ENCODE assay signal across 12 cellular contexts in genomic region chr4:125736057-125736456, GRCh38.
DNase-seq lines count a peak whose midpoint lies in the region; ATAC-seq, FAIRE-seq and TF ChIP-seq lines count a peak whose summit lies in the region.
"Had no signal": no experiment of that assay in that cellular context is flagged by ENCODE, and none has a peak within 500 bp of the region (broad histone marks: within the 10 kb centered on the region; RNA-seq: fewer than 3 reads in every experiment).

No MANE protein-coding gene starts in this region.

- no peak for FAIRE-seq in K562 (lab: Jason Lieb, UNC)

- H3K4me3 ChIP-seq in BE2C (ENCODE audit: low read depth, low read length), result no peak overlapping the region
- H3K4me3 ChIP-seq in K562, result no peak overlapping the region
- no peak overlapping the region for H3K4me3 ChIP-seq in coronary artery
- H3K4me3 ChIP-seq: colonic mucosa, left ventricle myocardium inferior, SJCRH30 had no signal

- no peak overlapping the region for H2AFZ ChIP-seq in K562 (ENCODE audit: low read depth, low read length)

- H3K27ac ChIP-seq in K562 (ENCODE audit: extremely low read depth, low read depth, low read length) (no peak overlapping the region), coronary artery (no peak overlapping the region)
- H3K27ac ChIP-seq: colonic mucosa, left ventricle myocardium inferior had no signal

- no peaks in the 10 kb centered on the region for H3K79me2 ChIP-seq in K562 (ENCODE audit: control insufficient read depth, insufficient read depth, low read length)

- POLR2A ChIA-PET in K562 (lab: Yijun Ruan, JAX), result no interaction called here

- H3K9me1 ChIP-seq in K562 (ENCODE audit: control insufficient read depth, insufficient read depth, low read length), result no peaks in the 10 kb centered on the region

- H3K27me3 ChIP-seq in BE2C (no peaks in the 10 kb centered on the region), K562 (ENCODE audit: control insufficient read depth in 2 of 2, insufficient read depth in 2 of 2, low read length in 2 of 2) (no peaks in the 10 kb centered on the region)
- H3K27me3 ChIP-seq: colonic mucosa, SJCRH30 had no signal

- H3K4me2 ChIP-seq in K562 (ENCODE audit: insufficient read depth, low read length), result no peak overlapping the region

- TF ChIP-seq EP300 in Ishikawa (IDR thresholded peaks at IDR 0.05; ENCODE audit: borderline replicate concordance), result no peak
- no peak for TF ChIP-seq EP300 in K562 (IDR thresholded peaks at IDR 0.05; ENCODE audit: low read length)

- H3K36me3 ChIP-seq in BE2C, result no peaks in the 10 kb centered on the region
- H3K36me3 ChIP-seq in K562 (ENCODE audit: control insufficient read depth, insufficient read depth, low read length), result no peaks in the 10 kb centered on the region
- H3K36me3 ChIP-seq: colonic mucosa, left ventricle myocardium inferior, SJCRH30 had no signal

- 0 out of 3 replicates have a peak, but pooled peaks have one; percentile 42 for ATAC-seq in K562

- TF ChIP-seq CTCF in BE2C (IDR thresholded peaks at IDR 0.05; ENCODE audit: low read depth, low read length) (peak; percentile 54), K562 (IDR thresholded peaks at IDR 0.05 in 2 of 3, conservative IDR thresholded peaks at IDR 0.05 in 1 of 3; ENCODE audit: insufficient read depth in 2 of 3, low read depth in 1 of 3, low read length in 3 of 3) (peak in 2 of 3 experiments; percentile 10 to 20; a peak in 1 of 6 replicates), coronary artery (IDR thresholded peaks at IDR 0.05) (no peak), GM13976 (IDR thresholded peaks at IDR 0.05; ENCODE audit: borderline replicate concordance, control extremely low read depth, extremely low read depth, insufficient read depth, missing control alignments) (no peak)

- TF ChIP-seq RAD21 in Ishikawa (IDR thresholded peaks at IDR 0.05; ENCODE audit: low read depth) (peak; percentile 40; the same call in 1 of the 2 replicates), K562 (CRISPR knock-in tag; conservative IDR thresholded peaks at IDR 0.05 in 1 of 2, IDR thresholded peaks at IDR 0.05 in 1 of 2) (no peak)

- TF ChIP-seq POLR2A in K562 (conservative IDR thresholded peaks at IDR 0.05), result no peak

- 0% methylated on average over 1 of the region's 1 CpG for WGBS in K562 (ENCODE audit: insufficient coverage, low coverage, missing lambda C conversion rate)

- no peaks in the 10 kb centered on the region for H3K4me1 ChIP-seq in BE2C
- H3K4me1 ChIP-seq in K562 (replicated peaks in 1 of 2; ENCODE audit: control insufficient read depth in 2 of 2, insufficient read depth in 2 of 2, low read length in 2 of 2), result no peaks in the 10 kb centered on the region
- H3K4me1 ChIP-seq: colonic mucosa had no signal

- no peak overlapping the region for H3K9ac ChIP-seq in K562 (ENCODE audit: insufficient read depth in 1 of 2, low read depth in 2 of 2, low read length in 2 of 2)

- no peaks in the 10 kb centered on the region for H4K20me1 ChIP-seq in K562 (replicated peaks; ENCODE audit: control insufficient read depth, insufficient read depth, low read length)

- CTCF ChIA-PET in K562 (lab: Yijun Ruan, JAX; ENCODE audit: low intra/inter-chr PET ratio), result no interaction called here

- intact Hi-C loops in K562 (cut with micrococcal nuclease), result no loop called here

- no peaks in the 10 kb centered on the region; the same call in 1 of the 2 replicates for H3K9me3 ChIP-seq in BE2C
- H3K9me3 ChIP-seq in K562 (replicated peaks; ENCODE audit: control insufficient read depth, insufficient read depth, low read depth, low read length), result no peaks in the 10 kb centered on the region
- H3K9me3 ChIP-seq: colonic mucosa, left ventricle myocardium inferior, SJCRH30 had no signal

- in situ Hi-C loops in K562 (cut with MboI) (loop anchor here (25.0 kb wide), 1 partner anchor 424 kb away; the partner anchor contains the start of gene FAT4), GM13976 (cut with MboI; ENCODE audit: low sequenced_read_pairs, unreplicated experiment) (no loop called here)

- DNase-seq in BE2C, result no peak
- peak in 2 of 4 experiments; percentile 7 to 15 for DNase-seq in K562 (ENCODE audit: extremely low read depth in 1 of 4, low spot score in 3 of 4)
- DNase-seq in iris pigment epithelial cell (ENCODE audit: low read depth), result peak; percentile 74
- DNase-seq in coronary artery (ENCODE audit: low spot score), result no peak
- DNase-seq in NCI-H2107 treated with DMSO at 0.1 percent for 48 hours (lab: John Stamatoyannopoulos, UW; ENCODE audit: unreplicated experiment), result no peak
- no peak for DNase-seq in NCI-H1092 (lab: John Stamatoyannopoulos, UW)
- DNase-seq in GM13976 (ENCODE audit: low spot score), result no peak
- DNase-seq: colonic mucosa, left ventricle myocardium inferior, NCI-H1436 had no signal

- BruUV-seq in K562 (replicated peaks; lab: Mats Ljungman, UMichigan), result no TSS peak

TF ChIP-seq in Ishikawa, 13 proteins besides CTCF, POLR2A, EP300 and RAD21:
- TF ChIP-seq REST (IDR thresholded peaks at IDR 0.05; ENCODE audit: low read depth) (no peak), NFIC (IDR thresholded peaks at IDR 0.05) (no peak)

TF ChIP-seq in K562, 482 proteins besides CTCF, POLR2A, EP300 and RAD21:
- no peak for TF ChIP-seq PPARD (CRISPR knock-in tag; IDR thresholded peaks at IDR 0.05)
- TF ChIP-seq ESRRB (CRISPR knock-in tag; IDR thresholded peaks at IDR 0.05; ENCODE audit: borderline replicate concordance), result no peak
- peak; percentile 41 for TF ChIP-seq CTCFL (IDR thresholded peaks at IDR 0.05; ENCODE audit: borderline replicate concordance, insufficient read depth, low read depth, low read length, poor library complexity, severe bottlenecking)
- TF ChIP-seq NFE2 (IDR thresholded peaks at IDR 0.05; ENCODE audit: low read depth), result 0 out of 2 replicates have a peak, but pooled peaks have one; percentile 29
- peak; percentile 36 for TF ChIP-seq RFX1 (IDR thresholded peaks at IDR 0.05)
TF ChIP-seq in K562: peak in this region for 3.

Comparison
In these comparisons a context has a peak if more than half of its experiments do, and no peak if none do; other contexts are left out.
1. CTCF ChIP-seq: peak in BE2C (single experiment) and K562 (2 of 3); none in coronary artery (single experiment) and GM13976 (single experiment).